8 cellular contexts compared by ENCODE assay signal in genomic region chr16:88569614-88569984, GRCh38. TPM values are rescaled to one million over a fixed set of nuclear protein-coding genes. Genes with fewer than 3 reads are reported as not detected.
A peak's percentile ranks its signal among the peaks of the same experiment; 100 is the strongest.
DNase-seq lines count a peak whose midpoint lies in the region; ATAC-seq, FAIRE-seq and TF ChIP-seq lines count a peak whose summit lies in the region.

No MANE protein-coding gene starts in this region.

- TF ChIP-seq POLR2A in GM12878 (IDR thresholded peaks at IDR 0.05; ENCODE audit: low read depth, low read length), result no peak

- H4K20me1 ChIP-seq in BLaER1 treated with 17β-estradiol and CSF1 and Interleukin-3, amounts not matched to agents 10 nM and 100 nM, result peaks cover 35 to 43% (median 42%) of the 10 kb centered on the region in 11 experiments; a peak in 21 of 22 replicates
- H4K20me1 ChIP-seq in GM12878 (ENCODE audit: control insufficient read depth, insufficient read depth), result no peaks in the 10 kb centered on the region; the same call in 1 of the 2 replicates

- H3K36me3 ChIP-seq in BLaER1 treated with 17β-estradiol and CSF1 and Interleukin-3, amounts not matched to agents 10 nM and 100 nM, result peaks cover 21 to 34% (median 31%) of the 10 kb centered on the region in 11 experiments
- H3K36me3 ChIP-seq in GM12878 (ENCODE audit: control insufficient read depth in 2 of 2, insufficient read depth in 2 of 2, low read length in 1 of 2), result no peaks in the 10 kb centered on the region; a peak in 1 of 4 replicates

- CTCF ChIA-PET in GM12878 (lab: Yijun Ruan, JAX) (interaction anchor here (1.0 to 1.9 kb wide), 4 partner anchors 60 to 646 kb away, joined by 3 to 6 read pairs (median 5); no protein-coding TSS in a partner anchor), GM10248 (lab: Yijun Ruan, JAX) (interaction anchor here (1.0 to 1.6 kb wide), 5 partner anchors 8 to 168 kb away, joined by 3 to 8 read pairs (median 4); no protein-coding TSS in a partner anchor)

- peak overlapping the region; percentile 79 to 98 (median 90) for H3K9ac ChIP-seq in BLaER1 treated with 17β-estradiol and CSF1 and Interleukin-3, amounts not matched to agents 10 nM and 100 nM
- peak overlapping the region; percentile 75 for H3K9ac ChIP-seq in GM12878 (ENCODE audit: control insufficient read depth, insufficient read depth, low read length)

- peak overlapping the region; percentile 86 to 100 (median 98) for H3K4me2 ChIP-seq in BLaER1 treated with 17β-estradiol and CSF1 and Interleukin-3, amounts not matched to agents 10 nM and 100 nM
- peak overlapping the region; percentile 90 for H3K4me2 ChIP-seq in GM12878 (ENCODE audit: control insufficient read depth, insufficient read depth)

- RAD21 ChIA-PET in GM12878 (lab: Charles Lee; ENCODE audit: unreplicated experiment), result interaction anchor here (0.7 to 1.4 kb wide), 6 partner anchors 22 to 103 kb away, joined by 3 to 6 read pairs (median 4); no protein-coding TSS in a partner anchor

- ATAC-seq in GM21360 (IDR thresholded peaks at IDR 0.05; ENCODE audit: unreplicated experiment) (peak; percentile 24), GM12878 (peak; percentile 60)

- no peak for DNase-seq in HL-60 (ENCODE audit: low read depth in 1 of 2, low spot score in 1 of 2)
- DNase-seq in GM12878 (ENCODE audit: low read depth, low spot score), result no peak
- no peak for DNase-seq in GM10248 (ENCODE audit: extremely low spot score)
- no peak for DNase-seq in MV-4-11 (lab: John Stamatoyannopoulos, UW)

- TF ChIP-seq EP300 in GM12878 (IDR thresholded peaks at IDR 0.05; ENCODE audit: borderline replicate concordance in 1 of 2, control insufficient read depth in 1 of 2, low read depth in 2 of 2, low read length in 2 of 2), result no peak

- peaks cover 40 to 66% (median 63%) of the 10 kb centered on the region in 10 experiments for H3K4me1 ChIP-seq in BLaER1 treated with 17β-estradiol and CSF1 and Interleukin-3, amounts not matched to agents 10 nM and 100 nM
- peaks cover 5% of the 10 kb centered on the region; the same call in 1 of the 2 replicates for H3K4me1 ChIP-seq in GM12878 (ENCODE audit: control insufficient read depth, insufficient read depth, low read length)

- intact Hi-C loops in GM12878 (cut with micrococcal nuclease; ENCODE audit: unreplicated experiment), result no loop called here

- peaks cover 30% of the 10 kb centered on the region for H3K79me2 ChIP-seq in GM12878 (ENCODE audit: control insufficient read depth, insufficient read depth, low read length)

- peak overlapping the region; percentile 13 to 95 (median 84); a peak in 21 of 22 replicates for H3K27ac ChIP-seq in BLaER1 treated with 17β-estradiol and CSF1 and Interleukin-3, amounts not matched to agents 10 nM and 100 nM
- peak overlapping the region; percentile 21; the same call in 1 of the 2 replicates for H3K27ac ChIP-seq in HL-60 (replicated peaks)
- peak overlapping the region; percentile 45 for H3K27ac ChIP-seq in GM12878 (ENCODE audit: control insufficient read depth, insufficient read depth)
- peak overlapping the region; percentile 63 for H3K27ac ChIP-seq in layer of hippocampus (ENCODE audit: low read depth, low read length)
- peak overlapping the region; percentile 36 for H3K27ac ChIP-seq in temporal lobe (ENCODE audit: low read depth, low read length)

- FAIRE-seq in GM12878 (lab: Jason Lieb, UNC), result no peak

- peak overlapping the region; percentile 86 to 99 (median 96) for H3K4me3 ChIP-seq in BLaER1 treated with 17β-estradiol and CSF1 and Interleukin-3, amounts not matched to agents 10 nM and 100 nM
- H3K4me3 ChIP-seq in HL-60 (replicated peaks; ENCODE audit: insufficient read depth, low read length), result peak overlapping the region; percentile 49
- H3K4me3 ChIP-seq in GM12878, result peak overlapping the region; percentile 78

- POLR2A ChIA-PET in GM12878 (lab: Charles Lee), result interaction anchor here (0.6 to 2.4 kb wide), 7 partner anchors 20 to 618 kb away, joined by 3 to 9 read pairs (median 4); partner anchors contain the start of gene BANP
- POLR2A ChIA-PET in GM10248 (lab: Yijun Ruan, JAX), result interaction anchor here (0.6 to 1.6 kb wide), 4 partner anchors 12 to 624 kb away, joined by 3 to 9 read pairs (median 5); partner anchors contain the start of gene ZFPM1

- TF ChIP-seq CTCF in HL-60 (IDR thresholded peaks at IDR 0.05; ENCODE audit: insufficient read depth, low read length), result no peak
- no peak for TF ChIP-seq CTCF in GM12878 (IDR thresholded peaks at IDR 0.05 in 2 of 3, conservative IDR thresholded peaks at IDR 0.05 in 1 of 3; ENCODE audit: control insufficient read depth in 2 of 3, extremely low read depth in 1 of 3, insufficient read depth in 1 of 3, low read depth in 3 of 3, low read length in 3 of 3)
- no peak for TF ChIP-seq CTCF in GM10248 (IDR thresholded peaks at IDR 0.05; ENCODE audit: control extremely low read depth, extremely low read depth, low read depth, missing control alignments)

- in situ Hi-C loops in GM12878 (cut with MboI), result loop anchor here (5.0 kb wide), 1 partner anchor 117 kb away; the partner anchor contains the start of gene ZFPM1

- under 1% methylated on average over 26 of the region's 28 CpGs for WGBS in GM12878 (ENCODE audit: insufficient coverage, insufficient replicate concordance, low lambda C conversion rate, missing lambda C conversion rate)

- H3K27me3 ChIP-seq in BLaER1 treated with 17β-estradiol and CSF1 and Interleukin-3, amounts not matched to agents 10 nM and 100 nM, result no peaks in the 10 kb centered on the region
- H3K27me3 ChIP-seq in HL-60 (ENCODE audit: insufficient read depth, poor library complexity, severe bottlenecking), result no peaks in the 10 kb centered on the region
- H3K27me3 ChIP-seq in GM12878 (replicated peaks in 1 of 2; ENCODE audit: control insufficient read depth in 2 of 2, insufficient read depth in 2 of 2, low read length in 1 of 2), result no peaks in the 10 kb centered on the region
- H3K27me3 ChIP-seq in layer of hippocampus (ENCODE audit: control insufficient read depth, insufficient read depth, low read length), result no peaks in the 10 kb centered on the region

- TSS peak; percentile 96 for BruUV-seq in GM12878 (replicated peaks; lab: Mats Ljungman, UMichigan)

- no peak for TF ChIP-seq RAD21 in GM12878 (IDR thresholded peaks at IDR 0.05; ENCODE audit: insufficient read depth, low read depth, low read length)

- SMC1A ChIA-PET in GM12878 (lab: Charles Lee; ENCODE audit: uncharacterized antibody, unreplicated experiment), result interaction anchor here (1.1 to 2.0 kb wide), 2 partner anchors 27 to 34 kb away, joined by 3 to 5 read pairs; no protein-coding TSS in a partner anchor

- peak overlapping the region; percentile 85 for H2AFZ ChIP-seq in GM12878 (ENCODE audit: control insufficient read depth, low read depth, low read length)

- H3K9me3 ChIP-seq in BLaER1 treated with 17β-estradiol and CSF1 and Interleukin-3, amounts not matched to agents 10 nM and 100 nM (replicated peaks in 1 of 11), result peaks cover 0 to 11% (median 0%) of the 10 kb centered on the region in 11 experiments; a peak in 5 of 22 replicates
- no peaks in the 10 kb centered on the region for H3K9me3 ChIP-seq in GM12878 (replicated peaks; ENCODE audit: control insufficient read depth, insufficient read depth, low read length)

TF ChIP-seq in GM12878, 131 proteins besides CTCF, POLR2A, EP300 and RAD21 (continues in another document):
- TF ChIP-seq ZNF207 (IDR thresholded peaks at IDR 0.05; ENCODE audit: borderline replicate concordance), result no peak
- TF ChIP-seq SIX5 (IDR thresholded peaks at IDR 0.05; ENCODE audit: low read depth, low read length, severe bottlenecking), result no peak
- TF ChIP-seq, protein P1, sequence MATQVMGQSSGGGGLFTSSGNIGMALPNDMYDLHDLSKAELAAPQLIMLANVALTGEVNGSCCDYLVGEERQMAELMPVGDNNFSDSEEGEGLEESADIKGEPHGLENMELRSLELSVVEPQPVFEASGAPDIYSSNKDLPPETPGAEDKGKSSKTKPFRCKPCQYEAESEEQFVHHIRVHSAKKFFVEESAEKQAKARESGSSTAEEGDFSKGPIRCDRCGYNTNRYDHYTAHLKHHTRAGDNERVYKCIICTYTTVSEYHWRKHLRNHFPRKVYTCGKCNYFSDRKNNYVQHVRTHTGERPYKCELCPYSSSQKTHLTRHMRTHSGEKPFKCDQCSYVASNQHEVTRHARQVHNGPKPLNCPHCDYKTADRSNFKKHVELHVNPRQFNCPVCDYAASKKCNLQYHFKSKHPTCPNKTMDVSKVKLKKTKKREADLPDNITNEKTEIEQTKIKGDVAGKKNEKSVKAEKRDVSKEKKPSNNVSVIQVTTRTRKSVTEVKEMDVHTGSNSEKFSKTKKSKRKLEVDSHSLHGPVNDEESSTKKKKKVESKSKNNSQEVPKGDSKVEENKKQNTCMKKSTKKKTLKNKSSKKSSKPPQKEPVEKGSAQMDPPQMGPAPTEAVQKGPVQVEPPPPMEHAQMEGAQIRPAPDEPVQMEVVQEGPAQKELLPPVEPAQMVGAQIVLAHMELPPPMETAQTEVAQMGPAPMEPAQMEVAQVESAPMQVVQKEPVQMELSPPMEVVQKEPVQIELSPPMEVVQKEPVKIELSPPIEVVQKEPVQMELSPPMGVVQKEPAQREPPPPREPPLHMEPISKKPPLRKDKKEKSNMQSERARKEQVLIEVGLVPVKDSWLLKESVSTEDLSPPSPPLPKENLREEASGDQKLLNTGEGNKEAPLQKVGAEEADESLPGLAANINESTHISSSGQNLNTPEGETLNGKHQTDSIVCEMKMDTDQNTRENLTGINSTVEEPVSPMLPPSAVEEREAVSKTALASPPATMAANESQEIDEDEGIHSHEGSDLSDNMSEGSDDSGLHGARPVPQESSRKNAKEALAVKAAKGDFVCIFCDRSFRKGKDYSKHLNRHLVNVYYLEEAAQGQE (IDR thresholded peaks at IDR 0.05; ENCODE audit: low read depth, low read length), result no peak
- TF ChIP-seq DPF2 (IDR thresholded peaks at IDR 0.05), result no peak
- TF ChIP-seq MXI1 (IDR thresholded peaks at IDR 0.05; ENCODE audit: low read depth, low read length), result no peak
- no peak for TF ChIP-seq CHD4 (IDR thresholded peaks at IDR 0.05)

RNA-seq across cellular contexts. Expression of gene ZC3H18, which starts 0.6 kb away (rescaled TPM):
- total RNA-seq in GM12878 (2013; cell fraction: nucleolus; rRNA removed), result 32.5 and 33.9 TPM in 2 replicates
- total RNA-seq in GM12878 (2014; rRNA removed) (8.6 and 12.5 TPM in 2 replicates), GM12878 (2014; rRNA removed; fragmentation: Illumina TruSeq; extraction: Trizol) (14.9 and 15.9 TPM in 2 replicates), GM12878 (2021) (50.4 and 58.3 TPM in 2 replicates), temporal lobe (9.1 TPM)
- polyA plus RNA-seq in GM12878 (2011; ENCODE audit: low read depth), result 11.2 TPM
- polyA plus RNA-seq in GM12878 (2011; rRNA removed) (5.5 and 8.5 TPM in 2 replicates), GM12878 (2014; fragmentation: Illumina TruSeq; extraction: Trizol) (14.7 and 29.0 TPM in 2 replicates), GM12878 (2014; fragmentation: Nextera tagmentation; extraction: Ambion mirVana) (1 to 10 TPM; 1.0 to 3.2 TPM), GM12878 (2014; rRNA removed) (29.1 and 37.5 TPM in 2 replicates), GM12878 (2016; fragmentation: Nextera tagmentation; extraction: Ambion mirVana) (10 to 100 TPM; 54.1 to 57.0 TPM)
- 10.5 and 12.9 TPM in 2 replicates for polyA plus RNA-seq in GM12878 (2011; cell fraction: cytosol; rRNA removed)
- 33.8 and 48.9 TPM in 2 replicates for polyA plus RNA-seq in GM12878 (2011; cell fraction: nucleus; rRNA removed)
- 24.7 and 25.2 TPM in 2 replicates for polyA plus RNA-seq in GM12878 (2012)
- 4.7 and 7.5 TPM in 2 replicates for polyA minus RNA-seq in GM12878 (2011; rRNA and poly(A)+ RNA removed)
- 7.5 and 8.8 TPM in 2 replicates for polyA minus RNA-seq in GM12878 (2011; cell fraction: cytosol; rRNA and poly(A)+ RNA removed)
- polyA minus RNA-seq in GM12878 (2011; cell fraction: nucleus; rRNA and poly(A)+ RNA removed), result 8.5 and 16.6 TPM in 2 replicates

Comparison
In these comparisons a context has a peak if more than half of its experiments do, and no peak if none do; other contexts are left out.
1. H3K27ac ChIP-seq: peak in every context shown above with its lines; median percentile 84 in BLaER1 treated with 17β-estradiol and CSF1 and Interleukin-3, amounts not matched to agents 10 nM and 100 nM; 63 in layer of hippocampus; 45 in GM12878; 36 in temporal lobe; 21 in HL-60.